8 cellular contexts compared by ENCODE assay signal in genomic region chr1:20472860-20473711, GRCh38. TPM values are rescaled to one million over a fixed set of nuclear protein-coding genes. Genes with fewer than 3 reads are reported as not detected.
A peak's percentile ranks its signal among the peaks of the same experiment; 100 is the strongest.
DNase-seq lines count a peak whose midpoint lies in the region; ATAC-seq and TF ChIP-seq lines count a peak whose summit lies in the region.

No MANE protein-coding gene starts in this region.

- H3K9me3 Mint-ChIP-seq in CD14-positive monocyte: peaks cover 0 to 2% (median 0%) of the 10 kb centered on the region in 7 donors

- H3K4me3 Mint-ChIP-seq in CD14-positive monocyte: peak overlapping the region in 1 of 2 donors; percentile 42

- H3K27me3 ChIP-seq in HUES6 (ENCODE audit: control insufficient read depth, insufficient read depth, low read length) (peaks cover 30% of the 10 kb centered on the region), adipocyte (replicated peaks; ENCODE audit: control insufficient read depth, insufficient read depth, low read length) (peaks cover 11% of the 10 kb centered on the region), sigmoid colon (peaks cover 0 to 6% (median 0%) of the 10 kb centered on the region in 3 donors)

- H3K9me3 ChIP-seq in HUES6 (ENCODE audit: control insufficient read depth, insufficient read depth, low read depth, low read length): no peaks in the 10 kb centered on the region
- no peaks in the 10 kb centered on the region for H3K9me3 ChIP-seq in adipocyte (ENCODE audit: control insufficient read depth, low read length)
- no peaks in the 10 kb centered on the region for H3K9me3 ChIP-seq in sigmoid colon

- H3K4me3 ChIP-seq in HUES6 (ENCODE audit: low read depth, low read length): peak overlapping the region; percentile 49
- no peak overlapping the region for H3K4me3 ChIP-seq in adipocyte (ENCODE audit: low read length)
- no peak overlapping the region for H3K4me3 ChIP-seq in sigmoid colon

- H3K27ac ChIP-seq in HUES6 (ENCODE audit: low read depth, low read length) (no peak overlapping the region), sigmoid colon (no peak overlapping the region)

- no peak for TF ChIP-seq POLR2A in sigmoid colon (IDR thresholded peaks at IDR 0.05)

- 35 to 41% methylated on average over 28 of the region's 28 CpGs for WGBS in sigmoid colon, 2 donors

- no peak overlapping the region for H3K27ac Mint-ChIP-seq in CD14-positive monocyte

- H3K27me3 Mint-ChIP-seq in CD14-positive monocyte (ENCODE audit: low read depth in 3 of 3): peaks cover 43 to 56% (median 43%) of the 10 kb centered on the region in 3 donors

- DNase-seq in adipocyte (ENCODE audit: low read depth) (peak; percentile 57), hippocampal formation (lab: John Stamatoyannopoulos, UW) (peak; percentile 35 to 68), sigmoid colon (peak; percentile 80), NCI-H2107 (lab: John Stamatoyannopoulos, UW) (no peak), CD14-positive monocyte (ENCODE audit: low spot score) (no peak)

- ATAC-seq in HG02678 (IDR thresholded peaks at IDR 0.05; ENCODE audit: unreplicated experiment) (no peak), GM18907 (IDR thresholded peaks at IDR 0.05; ENCODE audit: unreplicated experiment) (no peak)

- TF ChIP-seq EP300 in sigmoid colon (IDR thresholded peaks at IDR 0.05): no peak

- intact Hi-C loops in sigmoid colon (cut with DNase I) (no loop called here), CD14-positive monocyte (cut with micrococcal nuclease) (no loop called here)

- H3K4me1 ChIP-seq in HUES6 (ENCODE audit: control insufficient read depth, insufficient read depth, low read length) (peaks cover 24% of the 10 kb centered on the region), adipocyte (ENCODE audit: control insufficient read depth, insufficient read depth, low read length) (peaks cover 13% of the 10 kb centered on the region), sigmoid colon (peaks cover 0 to 23% (median 19%) of the 10 kb centered on the region in 4 donors)

- H3K9ac ChIP-seq in HUES6 (ENCODE audit: low read length) (no peak overlapping the region), adipocyte (ENCODE audit: low read length) (no peak overlapping the region)

- TF ChIP-seq CTCF in sigmoid colon (IDR thresholded peaks at IDR 0.05): no peak
- no peak for TF ChIP-seq CTCF in CD14-positive monocyte (IDR thresholded peaks at IDR 0.05)

- peaks cover 3% of the 10 kb centered on the region for H3K4me1 Mint-ChIP-seq in CD14-positive monocyte

- H3K36me3 Mint-ChIP-seq in CD14-positive monocyte: no peaks in the 10 kb centered on the region

- H3K36me3 ChIP-seq in HUES6 (ENCODE audit: control insufficient read depth, insufficient read depth, low read length) (no peaks in the 10 kb centered on the region), adipocyte (ENCODE audit: control insufficient read depth, insufficient read depth, low read length, severe bottlenecking) (no peaks in the 10 kb centered on the region), sigmoid colon (no peaks in the 10 kb centered on the region)

RNA-seq across cellular contexts. Expression of gene CAMK2N1, which starts 12.9 kb away (rescaled TPM):
- 10 to 100 TPM; 18.3 to 31.9 (median 28.0) TPM for total RNA-seq in sigmoid colon
- polyA plus RNA-seq in sigmoid colon (100 to 1,000 TPM in 2 of 3 donors, 10 to 100 TPM in 1; 43.9 to 247 (median 231) TPM), CD14-positive monocyte (not detected)

RNA-seq across cellular contexts. Expression of gene MUL1, which starts 34.9 kb away (rescaled TPM):
- total RNA-seq in sigmoid colon: 10 to 100 TPM; 26.8 to 34.1 (median 32.6) TPM
- 10 to 100 TPM in 1 of 3 donors, 1 to 10 TPM in 2; 4.8 to 30.3 (median 9.2) TPM for polyA plus RNA-seq in sigmoid colon
- 10 to 100 TPM; 25.8 to 28.1 TPM for polyA plus RNA-seq in CD14-positive monocyte

Comparison
In these comparisons a context has a peak if more than half of its experiments do, and no peak if none do; other contexts are left out.
1. DNase-seq: peak in adipocyte (single experiment), hippocampal formation (2 of 2) and sigmoid colon (single experiment); none in NCI-H2107 (single experiment) and CD14-positive monocyte (single experiment).
2. RNA of gene CAMK2N1, which starts 12.9 kb away (polyA plus RNA-seq): 43.9 to 247 TPM in sigmoid colon; not detected in CD14-positive monocyte; every median in the first group is over 10 times any median in the second.